In genomic region chr6:129292836-129293235, GRCh38 we compare ENCODE assay signal across 2 cellular contexts.
TF ChIP-seq lines count a peak whose summit lies in the region.

No MANE protein-coding gene starts in this region.

TF ChIP-seq in GM23338, 12 proteins besides CTCF, POLR2A, EP300 and RAD21 (continued from another document):
- TF ChIP-seq ZNF462 (CRISPR knock-in tag; IDR thresholded peaks at IDR 0.05): no peak
- TF ChIP-seq NANOG (IDR thresholded peaks at IDR 0.05; ENCODE audit: borderline replicate concordance): no peak
- TF ChIP-seq ZNF331 (CRISPR knock-in tag; IDR thresholded peaks at IDR 0.05; ENCODE audit: low read depth): no peak
- no peak for TF ChIP-seq STAT1 (IDR thresholded peaks at IDR 0.05; ENCODE audit: unreplicated experiment)
- TF ChIP-seq EZH2 (IDR thresholded peaks at IDR 0.05; ENCODE audit: low read depth, unreplicated experiment): no peak
- TF ChIP-seq JUNB (IDR thresholded peaks at IDR 0.05; ENCODE audit: unreplicated experiment): no peak
- no peak for TF ChIP-seq POLR2AphosphoS5 (IDR thresholded peaks at IDR 0.05; ENCODE audit: low read depth)
- no peak for TF ChIP-seq REST (IDR thresholded peaks at IDR 0.05; ENCODE audit: unreplicated experiment)
- no peak for TF ChIP-seq ZNF114 (CRISPR knock-in tag; IDR thresholded peaks at IDR 0.05)
- TF ChIP-seq EZH2phosphoT487 (IDR thresholded peaks at IDR 0.05; ENCODE audit: unreplicated experiment): no peak
TF ChIP-seq in GM23338: peak in this region for 0.

TF ChIP-seq in WTC11, 78 proteins besides CTCF, POLR2A, EP300 and RAD21 (continued from another document):
- TF ChIP-seq ZNF281 (CRISPR knock-in tag; IDR thresholded peaks at IDR 0.05) (no peak), AFF4 (CRISPR knock-in tag; IDR thresholded peaks at IDR 0.05; ENCODE audit: borderline replicate concordance) (no peak), SOX15 (CRISPR knock-in tag; IDR thresholded peaks at IDR 0.05) (no peak), EMX1 (CRISPR knock-in tag; IDR thresholded peaks at IDR 0.05) (no peak), CBFB (CRISPR knock-in tag; IDR thresholded peaks at IDR 0.05; ENCODE audit: low read depth) (no peak), IRF2 (CRISPR knock-in tag; IDR thresholded peaks at IDR 0.05; ENCODE audit: borderline replicate concordance, low read depth) (no peak), FOXP1 (CRISPR knock-in tag; IDR thresholded peaks at IDR 0.05; ENCODE audit: borderline replicate concordance) (no peak), JUN (CRISPR knock-in tag; IDR thresholded peaks at IDR 0.05) (no peak), GRHL2 (CRISPR knock-in tag; IDR thresholded peaks at IDR 0.05; ENCODE audit: insufficient replicate concordance, severe bottlenecking) (no peak), PRDM15 (CRISPR knock-in tag; IDR thresholded peaks at IDR 0.05) (no peak), SMAD4 (CRISPR knock-in tag; IDR thresholded peaks at IDR 0.05) (no peak), ZSCAN18 (CRISPR knock-in tag; IDR thresholded peaks at IDR 0.05) (no peak), CREB1 (CRISPR knock-in tag; IDR thresholded peaks at IDR 0.05) (no peak), TEAD1 (CRISPR knock-in tag; IDR thresholded peaks at IDR 0.05) (no peak), ARID4B (CRISPR knock-in tag; IDR thresholded peaks at IDR 0.05; ENCODE audit: borderline replicate concordance) (no peak), E2F4 (CRISPR knock-in tag; IDR thresholded peaks at IDR 0.05; ENCODE audit: borderline replicate concordance, low read depth) (no peak)
TF ChIP-seq in WTC11: peak in this region for 0.
